8 cellular contexts compared by ENCODE assay signal in genomic region chr20:57620274-57620990, GRCh38. TPM values are rescaled to one million over a fixed set of nuclear protein-coding genes. Genes with fewer than 3 reads are reported as not detected.
DNase-seq lines count a peak whose midpoint lies in the region; ATAC-seq and TF ChIP-seq lines count a peak whose summit lies in the region.

ZBP1 (minus strand) TSS chr20:57620426; CDS start chr20:57620295, 131 bp downstream.

- H3K27me3 ChIP-seq in neutrophil = peaks cover 3% of the 10 kb centered on the region
- no peaks in the 10 kb centered on the region for H3K27me3 ChIP-seq in GM23338 (ENCODE audit: insufficient read depth)

- H3K9me3 Mint-ChIP-seq in GM23338 = peaks cover 10% of the 10 kb centered on the region; the same call in 2 of the 3 replicates

- H3K4me3 Mint-ChIP-seq in GM23338 = no peak within 1 kb of the TSS

- no peak within 1 kb of the TSS for H3K27ac Mint-ChIP-seq in GM23338

- no peak within 1 kb of the TSS for H3K4me2 ChIP-seq in GM23338

- H3F3A ChIP-seq in GM23338 (replicated peaks; ENCODE audit: low read depth) = no peaks in the 10 kb centered on the region

- no peaks in the 10 kb centered on the region for H3K9me3 ChIP-seq in neutrophil

- H3K4me1 ChIP-seq in neutrophil (ENCODE audit: control insufficient read depth in 1 of 2, insufficient read depth in 1 of 2, low read depth in 1 of 2, low read length in 1 of 2) (peaks cover 44 to 52% of the 10 kb centered on the region in 2 experiments), GM23338 (ENCODE audit: insufficient read depth) (no peaks in the 10 kb centered on the region)

- DNase-seq in activated T-cell treated with anti-CD3 and anti-CD28 coated beads, Interleukin-2, amount 50 U/mL, for 1 hour = peak; percentile 49
- DNase-seq in AML-193 (lab: John Stamatoyannopoulos, UW) = no peak
- no peak for DNase-seq in 8988T
- DNase-seq in GM23338 (ENCODE audit: low spot score) = no peak

- no peak within 1 kb of the TSS for H2AFZ ChIP-seq in GM23338

- peak within 1 kb of the TSS; percentile 45; the same call in 1 of the 2 replicates for H3K4me3 ChIP-seq in GM08714 (ENCODE audit: low read length)
- H3K4me3 ChIP-seq in neutrophil (ENCODE audit: low read depth in 1 of 2, low read length in 1 of 2) = peak within 1 kb of the TSS; percentile 65 to 71
- no peak within 1 kb of the TSS for H3K4me3 ChIP-seq in GM23338

- H3K36me3 Mint-ChIP-seq in GM23338 (ENCODE audit: low read depth) = no peaks in the 10 kb centered on the region; the same call in 1 of the 3 replicates

- H3K4me1 Mint-ChIP-seq in GM23338 = peaks cover 2% of the 10 kb centered on the region; the same call in 2 of the 3 replicates

- peaks cover 8% of the 10 kb centered on the region; the same call in 1 of the 2 replicates for H3K9me2 ChIP-seq in GM23338 (ENCODE audit: insufficient read depth)

- no peaks in the 10 kb centered on the region for H4K20me1 ChIP-seq in GM23338 (replicated peaks; ENCODE audit: insufficient read depth)

- TF ChIP-seq CTCF in neutrophil (IDR thresholded peaks at IDR 0.05) = peak; percentile 27
- TF ChIP-seq CTCF in GM23338 (conservative IDR thresholded peaks at IDR 0.05; ENCODE audit: low read depth in 2 of 2) = no peak

- H3K27me3 Mint-ChIP-seq in GM23338 (ENCODE audit: insufficient read depth, low read depth, poor library complexity) = peaks cover 2% of the 10 kb centered on the region

- H3K27ac ChIP-seq in neutrophil (peak within 1 kb of the TSS; percentile 95), GM23338 (ENCODE audit: low read depth) (no peak within 1 kb of the TSS)

- ATAC-seq in GM19397 (IDR thresholded peaks at IDR 0.05; ENCODE audit: unreplicated experiment) (peak; percentile 59), HG03442 (IDR thresholded peaks at IDR 0.05; ENCODE audit: unreplicated experiment) (peak; percentile 46), GM23338 (no peak)

- no peaks in the 10 kb centered on the region for H3K79me2 ChIP-seq in GM23338 (replicated peaks; ENCODE audit: insufficient read depth)

- H3K36me3 ChIP-seq in neutrophil = peaks cover 21% of the 10 kb centered on the region
- H3K36me3 ChIP-seq in GM23338 (ENCODE audit: insufficient read depth) = no peaks in the 10 kb centered on the region

TF ChIP-seq in GM23338, 12 proteins besides CTCF, POLR2A, EP300 and RAD21:
- TF ChIP-seq ZNF462 (CRISPR knock-in tag; IDR thresholded peaks at IDR 0.05) = no peak
- TF ChIP-seq ZNF114 (CRISPR knock-in tag; IDR thresholded peaks at IDR 0.05) = no peak
- no peak for TF ChIP-seq ETS1 (IDR thresholded peaks at IDR 0.05)
- TF ChIP-seq POLR2AphosphoS5 (IDR thresholded peaks at IDR 0.05; ENCODE audit: low read depth) = no peak
- no peak for TF ChIP-seq NANOG (IDR thresholded peaks at IDR 0.05; ENCODE audit: borderline replicate concordance)
- no peak for TF ChIP-seq EZH2phosphoT487 (IDR thresholded peaks at IDR 0.05; ENCODE audit: unreplicated experiment)
- TF ChIP-seq ZNF331 (CRISPR knock-in tag; IDR thresholded peaks at IDR 0.05; ENCODE audit: low read depth) = no peak
- no peak for TF ChIP-seq JUNB (IDR thresholded peaks at IDR 0.05; ENCODE audit: unreplicated experiment)
- no peak for TF ChIP-seq STAT1 (IDR thresholded peaks at IDR 0.05; ENCODE audit: unreplicated experiment)
- no peak for TF ChIP-seq EZH2 (IDR thresholded peaks at IDR 0.05; ENCODE audit: low read depth, unreplicated experiment)
- no peak for TF ChIP-seq CREB1 (CRISPR knock-in tag; IDR thresholded peaks at IDR 0.05; ENCODE audit: low read depth)

RNA-seq across cellular contexts. Expression of gene ZBP1, which starts in this region (rescaled TPM):
- not detected in 2 replicates for total RNA-seq in GM23338 (2014; rRNA removed; shearing (Covaris generic))
- not detected in 2 replicates for polyA plus RNA-seq in GM23338 (2016; fragmentation: Nextera tagmentation; extraction: Ambion mirVana)
